In genomic region chr9:72980600-72981265, GRCh38 we compare ENCODE assay signal across 1 cellular context.
TF ChIP-seq lines count a peak whose summit lies in the region.

No MANE protein-coding gene starts in this region.

TF ChIP-seq in HepG2, 621 proteins besides CTCF, POLR2A, EP300 and RAD21 (continued from another document):
- no peak for TF ChIP-seq ZBTB33 (CRISPR knock-in tag; IDR thresholded peaks at IDR 0.05)
- peak; percentile 80 for TF ChIP-seq ISL2 (CRISPR knock-in tag; IDR thresholded peaks at IDR 0.05)
- peak; percentile 63 for TF ChIP-seq SOX5 (CRISPR knock-in tag; IDR thresholded peaks at IDR 0.05; ENCODE audit: borderline replicate concordance)
- TF ChIP-seq ZNF556 (CRISPR knock-in tag; IDR thresholded peaks at IDR 0.05; ENCODE audit: borderline replicate concordance) = no peak
- TF ChIP-seq ZNF280D (CRISPR knock-in tag; IDR thresholded peaks at IDR 0.05) = no peak
- TF ChIP-seq CREM (IDR thresholded peaks at IDR 0.05) = peak; percentile 64; the same call in 1 of the 2 replicates
- no peak for TF ChIP-seq CREM (CRISPR knock-in tag; IDR thresholded peaks at IDR 0.05)
- 0 out of 2 replicates have a peak, but pooled peaks have one; percentile 49 for TF ChIP-seq PPARG (CRISPR knock-in tag; conservative IDR thresholded peaks at IDR 0.05)
- TF ChIP-seq SCMH1 (CRISPR knock-in tag; IDR thresholded peaks at IDR 0.05; ENCODE audit: borderline replicate concordance) = no peak
- TF ChIP-seq SATB2 (CRISPR knock-in tag; IDR thresholded peaks at IDR 0.05) = no peak
- peak; percentile 64; the same call in 1 of the 2 replicates for TF ChIP-seq HMG20A (CRISPR knock-in tag; IDR thresholded peaks at IDR 0.05; ENCODE audit: borderline replicate concordance)
- no peak for TF ChIP-seq STAT6 (CRISPR knock-in tag; IDR thresholded peaks at IDR 0.05; ENCODE audit: borderline replicate concordance)
- TF ChIP-seq ZNF747 (CRISPR knock-in tag; IDR thresholded peaks at IDR 0.05; ENCODE audit: borderline replicate concordance) = no peak
- peak; percentile 52 for TF ChIP-seq ASH2L (IDR thresholded peaks at IDR 0.05; ENCODE audit: insufficient read length, low read depth, low read length)
- TF ChIP-seq RORA (CRISPR knock-in tag; IDR thresholded peaks at IDR 0.05) = no peak
- 0 out of 2 replicates have a peak, but pooled peaks have one; percentile 22 for TF ChIP-seq PAXIP1 (CRISPR knock-in tag; conservative IDR thresholded peaks at IDR 0.05)
- TF ChIP-seq GATAD1 (CRISPR knock-in tag; IDR thresholded peaks at IDR 0.05) = 0 out of 2 replicates have a peak, but pooled peaks have one; percentile 19
- no peak for TF ChIP-seq MAFF (IDR thresholded peaks at IDR 0.05; ENCODE audit: low read depth, low read length)
- TF ChIP-seq FOXA3 (CRISPR knock-in tag; IDR thresholded peaks at IDR 0.05) = peak; percentile 49
- TF ChIP-seq RCOR2 (CRISPR knock-in tag; IDR thresholded peaks at IDR 0.05) = 0 out of 2 replicates have a peak, but pooled peaks have one; percentile 49
- 0 out of 2 replicates have a peak, but pooled peaks have one; percentile 8 for TF ChIP-seq HNF1A (IDR thresholded peaks at IDR 0.05; ENCODE audit: low read depth)
- TF ChIP-seq HNF1A (CRISPR knock-in tag; IDR thresholded peaks at IDR 0.05; ENCODE audit: borderline replicate concordance) = peak; percentile 35; the same call in 1 of the 2 replicates
- TF ChIP-seq PRPF4 (IDR thresholded peaks at IDR 0.05; ENCODE audit: low read depth, low read length, poor library complexity, severe bottlenecking) = peak; percentile 98
- TF ChIP-seq POGZ (CRISPR knock-in tag; IDR thresholded peaks at IDR 0.05) = no peak
- peak; percentile 43; the same call in 1 of the 2 replicates for TF ChIP-seq FOXP4 (CRISPR knock-in tag; IDR thresholded peaks at IDR 0.05)
- 0 out of 2 replicates have a peak, but pooled peaks have one; percentile 19 for TF ChIP-seq ZNF331 (CRISPR knock-in tag; IDR thresholded peaks at IDR 0.05)
- TF ChIP-seq ZNF879 (CRISPR knock-in tag; IDR thresholded peaks at IDR 0.05) = no peak
- no peak for TF ChIP-seq SRY (CRISPR knock-in tag; IDR thresholded peaks at IDR 0.05)
- TF ChIP-seq NR2F6 (IDR thresholded peaks at IDR 0.05) = peak; percentile 9; the same call in 1 of the 2 replicates
- TF ChIP-seq NR2F6 (CRISPR knock-in tag; IDR thresholded peaks at IDR 0.05) = 0 out of 2 replicates have a peak, but pooled peaks have one; percentile 18
TF ChIP-seq in HepG2: peak in this region for 36.
